ENCODE assay signal across 11 cellular contexts in genomic region chr12:41189395-41190251, GRCh38. TPM values are rescaled to one million over a fixed set of nuclear protein-coding genes. Genes with fewer than 3 reads are reported as not detected.
DNase-seq lines count a peak whose midpoint lies in the region; ATAC-seq, FAIRE-seq and TF ChIP-seq lines count a peak whose summit lies in the region.
"Had no signal": no experiment of that assay in that cellular context is flagged by ENCODE, and none has a peak within 500 bp of the region (broad histone marks: within the 10 kb centered on the region; RNA-seq: fewer than 3 reads in every experiment).

No MANE protein-coding gene starts in this region.

- no peak overlapping the region for H3K27ac ChIP-seq in H1 (ENCODE audit: low read depth, low read length)
- H3K27ac ChIP-seq in mesendoderm (ENCODE audit: low read depth, low read length), result no peak overlapping the region

- peaks cover 9% of the 10 kb centered on the region for H3K23me2 ChIP-seq in H1 (ENCODE audit: low read depth, low read length)

- H3K27ac Mint-ChIP-seq in type B pancreatic cell, result no peak overlapping the region
- H3K27ac Mint-ChIP-seq in activated CD4-positive, alpha-beta T cell treated with anti-CD3 and anti-CD28 coated beads, Interleukin-2, amount 10 ng/mL, durations not matched to agents 24 days and 14 days, result no peak overlapping the region

- H3K4me2 ChIP-seq in H1 (ENCODE audit: insufficient read depth in 1 of 2, low read depth in 2 of 2, low read length in 2 of 2), result peak overlapping the region; percentile 74 to 77
- H3K4me2 ChIP-seq in mesendoderm (ENCODE audit: low read length), result peak overlapping the region; percentile 45

- H3K27me3 Mint-ChIP-seq in type B pancreatic cell, result peaks cover 48% of the 10 kb centered on the region
- peaks cover 36% of the 10 kb centered on the region for H3K27me3 Mint-ChIP-seq in activated CD4-positive, alpha-beta T cell treated with anti-CD3 and anti-CD28 coated beads, Interleukin-2, amount 10 ng/mL, durations not matched to agents 24 days and 14 days

- FAIRE-seq in H1 (lab: Jason Lieb, UNC), result no peak
- FAIRE-seq: islet of Langerhans, TTC549 had no signal

- no peak overlapping the region for H2BK15ac ChIP-seq in H1 (ENCODE audit: low read length)
- H2BK15ac ChIP-seq in mesendoderm (replicated peaks; ENCODE audit: low read depth), result no peak overlapping the region

- CTCF ChIA-PET in H1 (lab: Charles Lee; ENCODE audit: partially characterized antibody), result interaction anchor here (0.5 to 2.4 kb wide), 23 partner anchors 11 to 1395 kb away, joined by 3 to 14 read pairs (median 4); no protein-coding TSS in a partner anchor

- H2AK5ac ChIP-seq in H1 (ENCODE audit: low read depth, low read length) (no peak overlapping the region), mesendoderm (ENCODE audit: low read length) (no peak overlapping the region)

- 11% methylated on average over 33 of the region's 34 CpGs; no CpG with 5 or more reads in 1 of the 2 experiments for WGBS in H1 (ENCODE audit: extremely low coverage in 1 of 2, insufficient coverage in 1 of 2, insufficient read length in 1 of 2, insufficient replicate concordance in 2 of 2, low coverage in 1 of 2, low lambda C conversion rate in 2 of 2, missing lambda C conversion rate in 1 of 2), 2 experiments
- no CpG with 5 or more reads among the region's 34 CpGs for WGBS in mesendoderm (ENCODE audit: extremely low coverage, insufficient coverage, low lambda C conversion rate)

- H3K23ac ChIP-seq in H1 (ENCODE audit: insufficient read length), result no peak overlapping the region
- H3K23ac ChIP-seq in mesendoderm (ENCODE audit: low read length), result no peak overlapping the region

- H4K20me1 ChIP-seq in H1 (replicated peaks in 1 of 2; ENCODE audit: control insufficient read depth in 1 of 2, insufficient read depth in 2 of 2, low read length in 2 of 2), result no peaks in the 10 kb centered on the region

- no peaks in the 10 kb centered on the region; a peak in 1 of 8 replicates for H3K36me3 ChIP-seq in H1 (ENCODE audit: control insufficient read depth in 2 of 4, insufficient read depth in 4 of 4, low read length in 3 of 4)
- no peaks in the 10 kb centered on the region for H3K36me3 ChIP-seq in mesendoderm (ENCODE audit: control insufficient read depth, insufficient read depth, low read length)
- H3K36me3 ChIP-seq: adrenal gland had no signal

- no peak overlapping the region for H4K91ac ChIP-seq in H1 (replicated peaks; ENCODE audit: insufficient read length, low read length)

- TF ChIP-seq EP300 in H1 (IDR thresholded peaks at IDR 0.05; ENCODE audit: borderline replicate concordance in 1 of 2, low read depth in 2 of 2, low read length in 2 of 2), result no peak

- peak overlapping the region; percentile 31 to 54 (median 40); a peak in 7 of 8 replicates for H3K4me3 ChIP-seq in H1 (ENCODE audit: extremely low read depth in 1 of 4, insufficient read depth in 2 of 4, low read depth in 3 of 4, low read length in 4 of 4)
- no peak overlapping the region for H3K4me3 ChIP-seq in mesendoderm (ENCODE audit: low read length)

- DNase-seq in activated CD8-positive, alpha-beta memory T cell treated with anti-CD3 and anti-CD28 coated beads, Interleukin-2, amount 50 U/mL, for 48 hours, result peak; percentile 44
- DNase-seq in activated CD8-positive, alpha-beta memory T cell treated with anti-CD3 and anti-CD28 coated beads, Interleukin-2, amount 50 U/mL, for 4 hours, result no peak
- DNase-seq in H1 (ENCODE audit: low read depth in 1 of 2, low spot score in 2 of 2) (peak in 1 of 2 experiments; percentile 55), mesendoderm (peak; percentile 23), type B pancreatic cell (ENCODE audit: extremely low spot score, unreplicated experiment) (no peak), NCI-H1092 treated with DMSO at 0.1 percent for 48 hours (lab: John Stamatoyannopoulos, UW) (no peak)
- no peak for DNase-seq in activated CD4-positive, alpha-beta T cell treated with anti-CD3 and anti-CD28 coated beads, Interleukin-2, amount 10 ng/mL, durations not matched to agents 24 days and 14 days

- peak overlapping the region; percentile 84 for H3K4me3 Mint-ChIP-seq in type B pancreatic cell
- no peak overlapping the region for H3K4me3 Mint-ChIP-seq in activated CD4-positive, alpha-beta T cell treated with anti-CD3 and anti-CD28 coated beads, Interleukin-2, amount 10 ng/mL, durations not matched to agents 24 days and 14 days

- no peaks in the 10 kb centered on the region for H3K79me1 ChIP-seq in H1 (ENCODE audit: low read depth, low read length)
- H3K79me1 ChIP-seq in mesendoderm (ENCODE audit: low read length), result no peaks in the 10 kb centered on the region

- H3K56ac ChIP-seq in H1 (replicated peaks; ENCODE audit: insufficient read length, low read depth, low read length), result no peak overlapping the region
- no peak overlapping the region for H3K56ac ChIP-seq in mesendoderm (ENCODE audit: low read length)

- no peak overlapping the region for H4K5ac ChIP-seq in H1 (ENCODE audit: insufficient read length, low read depth, low read length)
- no peak overlapping the region for H4K5ac ChIP-seq in mesendoderm (ENCODE audit: low read length)

- H2BK12ac ChIP-seq in H1 (ENCODE audit: low read depth, low read length), result no peak overlapping the region

- H4K8ac ChIP-seq in H1 (ENCODE audit: extremely low read depth, insufficient read depth, low read length) (no peak overlapping the region), mesendoderm (ENCODE audit: low read depth, low read length) (no peak overlapping the region)

- no peak for TF ChIP-seq CTCF in H1 (IDR thresholded peaks at IDR 0.05; ENCODE audit: control extremely low read depth in 1 of 3, insufficient read depth in 1 of 3, low read depth in 1 of 3, low read length in 3 of 3)
- TF ChIP-seq CTCF in type B pancreatic cell (conservative IDR thresholded peaks at IDR 0.05), result no peak

- TF ChIP-seq RAD21 in H1 (IDR thresholded peaks at IDR 0.05 in 1 of 2, conservative IDR thresholded peaks at IDR 0.05 in 1 of 2; ENCODE audit: low read depth in 2 of 2, low read length in 2 of 2), result no peak

- H3K9ac ChIP-seq in H1 (replicated peaks in 1 of 4; ENCODE audit: extremely low read depth in 1 of 4, low read depth in 3 of 4, low read length in 3 of 4) (no peak overlapping the region), mesendoderm (ENCODE audit: low read length) (no peak overlapping the region)

- no peaks in the 10 kb centered on the region for H3K9me3 Mint-ChIP-seq in type B pancreatic cell
- no peaks in the 10 kb centered on the region for H3K9me3 Mint-ChIP-seq in activated CD4-positive, alpha-beta T cell treated with anti-CD3 and anti-CD28 coated beads, Interleukin-2, amount 10 ng/mL, durations not matched to agents 24 days and 14 days

- peaks cover 25 to 38% (median 33%) of the 10 kb centered on the region in 4 experiments for H3K27me3 ChIP-seq in H1 (replicated peaks in 1 of 4; ENCODE audit: control insufficient read depth in 3 of 4, extremely low read depth in 1 of 4, insufficient read depth in 3 of 4, low read length in 3 of 4)
- H3K27me3 ChIP-seq in mesendoderm (ENCODE audit: insufficient read depth, low read length, poor library complexity), result peaks cover 18% of the 10 kb centered on the region

- intact Hi-C loops in activated CD4-positive, alpha-beta T cell treated with anti-CD3 and anti-CD28 coated beads, Interleukin-2, amount 10 ng/mL, durations not matched to agents 24 days and 14 days (cut with micrococcal nuclease), result no loop called here

- H3K4ac ChIP-seq in H1 (replicated peaks; ENCODE audit: insufficient read length, low read depth, low read length) (no peak overlapping the region), mesendoderm (ENCODE audit: low read depth, low read length) (no peak overlapping the region)

- TF ChIP-seq POLR2A in H1 (IDR thresholded peaks at IDR 0.05; ENCODE audit: control extremely low read depth in 1 of 2, low read depth in 2 of 2, low read length in 2 of 2), result no peak

- H3K14ac ChIP-seq in H1 (ENCODE audit: insufficient read length), result no peak overlapping the region

- no peaks in the 10 kb centered on the region for H3K79me2 ChIP-seq in H1 (ENCODE audit: control insufficient read depth in 1 of 2, insufficient read depth in 2 of 2, low read length in 2 of 2)
- H3K79me2 ChIP-seq in mesendoderm (ENCODE audit: control insufficient read depth, insufficient read depth, low read length), result no peaks in the 10 kb centered on the region

- H2BK20ac ChIP-seq in H1 (ENCODE audit: low read length), result no peak overlapping the region

- H3K18ac ChIP-seq in H1 (ENCODE audit: extremely low read depth, low read length), result no peak overlapping the region
- H3K18ac ChIP-seq in mesendoderm (ENCODE audit: low read length), result no peak overlapping the region

- no peak overlapping the region for H2BK5ac ChIP-seq in H1 (ENCODE audit: low read depth, low read length)
- no peak overlapping the region for H2BK5ac ChIP-seq in mesendoderm (ENCODE audit: low read length)

- H2AFZ ChIP-seq in H1 (ENCODE audit: low read length), result peak overlapping the region; percentile 78; the same call in 1 of the 2 replicates

- H3K9me3 ChIP-seq in H1 (ENCODE audit: insufficient read depth in 2 of 2, low read depth in 1 of 2, low read length in 1 of 2), result no peaks in the 10 kb centered on the region
- H3K9me3 ChIP-seq: adrenal gland had no signal

- POLR2A ChIA-PET in H1 (lab: Charles Lee; ENCODE audit: partially characterized antibody), result no interaction called here

- no peak for ATAC-seq in HG03135 (IDR thresholded peaks at IDR 0.05; ENCODE audit: unreplicated experiment)

- H3K36me3 Mint-ChIP-seq in type B pancreatic cell, result no peaks in the 10 kb centered on the region
- peaks cover 1% of the 10 kb centered on the region for H3K36me3 Mint-ChIP-seq in activated CD4-positive, alpha-beta T cell treated with anti-CD3 and anti-CD28 coated beads, Interleukin-2, amount 10 ng/mL, durations not matched to agents 24 days and 14 days (ENCODE audit: low read depth)

- H3K4me1 ChIP-seq in H1 (replicated peaks in 1 of 4; ENCODE audit: control insufficient read depth in 3 of 4, insufficient read depth in 4 of 4, low read length in 3 of 4) (peaks cover 0 to 3% (median 0%) of the 10 kb centered on the region in 4 experiments; a peak in 3 of 7 replicates), mesendoderm (ENCODE audit: control insufficient read depth, low read depth, low read length) (no peaks in the 10 kb centered on the region)
- H3K4me1 ChIP-seq: adrenal gland had no signal

- H2BK120ac ChIP-seq in H1 (replicated peaks; ENCODE audit: low read depth, low read length) (no peak overlapping the region), mesendoderm (ENCODE audit: low read depth, low read length) (no peak overlapping the region)

- peaks cover 23% of the 10 kb centered on the region for H3K4me1 Mint-ChIP-seq in type B pancreatic cell (ENCODE audit: unreplicated experiment)
- H3K4me1 Mint-ChIP-seq in activated CD4-positive, alpha-beta T cell treated with anti-CD3 and anti-CD28 coated beads, Interleukin-2, amount 10 ng/mL, durations not matched to agents 24 days and 14 days, result peaks cover 2% of the 10 kb centered on the region

RNA-seq across cellular contexts. Expression of gene PDZRN4, which starts 1.5 kb away (rescaled TPM):
- not detected in 2 replicates for total RNA-seq in H1 (2021; fragmentation: NEBNext Ultra II Directional; extraction: Animal tissue kit (Norgen Biotek cat#: 25700))
- polyA plus RNA-seq in H1 (2011; rRNA removed), result not detected in 2 replicates
- 0.05 TPM for polyA plus RNA-seq in H1 (2011; cell fraction: cytosol; rRNA removed)
- 0.04 TPM for polyA plus RNA-seq in H1 (2011; cell fraction: nucleus; rRNA removed)
- 0.04 to 0.09 TPM (median 0.08 TPM) in 3 of 4 replicates, not detected in the other for polyA plus RNA-seq in H1 (2012, experiment 1 of 2)
- not detected for polyA plus RNA-seq in H1 (2012, experiment 2 of 2)
- 0.08 TPM for polyA plus RNA-seq in H1 (2013, experiment 1 of 2)
- 0.15 TPM for polyA plus RNA-seq in H1 (2013, experiment 2 of 2)
- polyA minus RNA-seq in H1 (2011; rRNA and poly(A)+ RNA removed), result 0.16 TPM in 1 of 2 replicates, not detected in the other
- not detected for polyA minus RNA-seq in H1 (2011; cell fraction: cytosol; rRNA and poly(A)+ RNA removed)
- polyA minus RNA-seq in H1 (2011; cell fraction: nucleus; rRNA and poly(A)+ RNA removed), result not detected
- polyA plus RNA-seq in mesendoderm (2013, experiment 1 of 2), result 0.14 TPM
- polyA plus RNA-seq in mesendoderm (2013, experiment 2 of 2), result 0.06 TPM
- total RNA-seq in type B pancreatic cell (ENCODE audit: low replicate concordance), result 0.86 and 2.3 TPM in 2 replicates
- not detected in 2 replicates for total RNA-seq in activated CD4-positive, alpha-beta T cell treated with anti-CD3 and anti-CD28 coated beads, Interleukin-2, amount 10 ng/mL, durations not matched to agents 24 days and 14 days

Comparison
In these comparisons a context has a peak if more than half of its experiments do, and no peak if none do; other contexts are left out.
1. DNase-seq: peak in activated CD8-positive, alpha-beta memory T cell treated with anti-CD3 and anti-CD28 coated beads, Interleukin-2, amount 50 U/mL, for 48 hours (single experiment) and mesendoderm (single experiment); none in activated CD8-positive, alpha-beta memory T cell treated with anti-CD3 and anti-CD28 coated beads, Interleukin-2, amount 50 U/mL, for 4 hours (single experiment), type B pancreatic cell (single experiment), activated CD4-positive, alpha-beta T cell treated with anti-CD3 and anti-CD28 coated beads, Interleukin-2, amount 10 ng/mL, durations not matched to agents 24 days and 14 days (single experiment) and NCI-H1092 treated with DMSO at 0.1 percent for 48 hours (single experiment).